In the genomic region with DNA sequence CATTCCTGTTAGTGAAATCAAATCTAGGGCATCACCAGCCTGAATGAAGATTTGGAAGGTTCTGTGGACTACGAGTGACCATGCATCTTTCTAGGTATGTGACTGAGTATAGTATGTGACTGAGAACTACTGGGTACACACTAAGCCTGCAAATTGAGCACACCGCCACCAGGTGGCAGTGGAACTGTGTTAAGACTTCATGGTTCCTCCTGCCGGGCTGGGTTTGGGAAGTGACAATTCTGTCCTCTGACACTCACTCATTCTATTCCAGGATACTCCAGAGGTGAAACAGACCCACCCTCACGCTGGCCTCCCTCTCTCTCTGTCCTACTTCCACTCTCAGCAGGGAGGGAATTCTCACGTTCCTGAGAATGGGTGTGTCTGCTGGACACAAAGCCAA, we compare ENCODE assay signal across 1 cellular context.
A peak's percentile ranks its signal among the peaks of the same experiment; 100 is the strongest.
TF ChIP-seq lines count a peak whose summit lies in the region.

No MANE protein-coding gene starts in this region.

TF ChIP-seq in K562, 482 proteins besides CTCF, POLR2A, EP300 and RAD21 (continued from another document):
- peak; percentile 70; the same call in 1 of the 2 replicates for TF ChIP-seq TRIM28 (IDR thresholded peaks at IDR 0.05)
- TF ChIP-seq CBX1 (IDR thresholded peaks at IDR 0.05; ENCODE audit: low read depth), result peak; percentile 65; the same call in 1 of the 2 replicates
